In the genomic region with DNA sequence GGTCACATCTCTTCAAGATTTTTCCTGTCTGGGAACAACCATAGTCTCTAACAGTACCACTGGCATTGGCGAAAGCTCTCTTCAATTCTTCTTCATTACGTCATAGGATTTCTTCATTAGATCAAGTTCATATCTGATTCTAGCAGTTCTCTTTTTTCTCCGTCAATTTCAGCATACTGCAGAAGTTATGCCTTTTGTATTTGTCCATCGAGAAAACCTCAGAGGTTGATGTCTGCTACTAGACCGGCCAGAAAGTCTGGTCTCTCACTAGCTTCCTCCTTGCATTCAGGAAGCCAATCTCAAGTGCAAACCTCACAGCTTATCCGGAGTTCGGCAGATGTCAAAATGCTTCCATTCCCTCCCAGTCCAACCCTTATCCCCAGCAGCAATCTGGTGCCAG, we compare ENCODE assay signal across 10 cellular contexts. TPM values are rescaled to one million over a fixed set of nuclear protein-coding genes. Genes with fewer than 3 reads are reported as not detected.
DNase-seq lines count a peak whose midpoint lies in the region; ATAC-seq and TF ChIP-seq lines count a peak whose summit lies in the region.
"Had no signal": no experiment of that assay in that cellular context is flagged by ENCODE, and none has a peak within 500 bp of the region (broad histone marks: within the 10 kb centered on the region; RNA-seq: fewer than 3 reads in every experiment).

No MANE protein-coding gene starts in this region.

- no peak for TF ChIP-seq CTCF in heart left ventricle (IDR thresholded peaks at IDR 0.05)
- TF ChIP-seq CTCF in PC-3 (conservative IDR thresholded peaks at IDR 0.05; ENCODE audit: low read depth, low read length) = no peak

- POLR2A ChIA-PET in PC-3 (lab: Charles Lee; ENCODE audit: unreplicated experiment) = no interaction called here

- CTCF ChIA-PET in PC-3 (lab: Charles Lee) = no interaction called here

- no peaks in the 10 kb centered on the region for H3F3A ChIP-seq in PC-3 (ENCODE audit: low read length, unreplicated experiment)

- no peaks in the 10 kb centered on the region for H3K36me3 ChIP-seq in heart left ventricle
- no peaks in the 10 kb centered on the region for H3K36me3 ChIP-seq in PC-3 (ENCODE audit: low read depth, low read length)

- intact Hi-C loops in heart left ventricle (cut with DNase I) = loop anchor here in 2 of 10 donors (10.0 kb wide), 2 partner anchors 130 to 170 kb away; no protein-coding TSS in a partner anchor
- intact Hi-C loops in PC-3 (cut with micrococcal nuclease) = no loop called here

- H3K9ac ChIP-seq in PC-3 (ENCODE audit: low read length) = no peak overlapping the region

- no peak overlapping the region for H3K4me2 ChIP-seq in PC-3 (ENCODE audit: low read length)

- no peaks in the 10 kb centered on the region for H3K9me2 ChIP-seq in PC-3 (replicated peaks; ENCODE audit: low read length)

- ATAC-seq in GM19438 (IDR thresholded peaks at IDR 0.05; ENCODE audit: low read depth, unreplicated experiment) (peak; percentile 76), HG03460 (IDR thresholded peaks at IDR 0.05; ENCODE audit: unreplicated experiment) (peak; percentile 69), heart left ventricle (peak in 3 of 4 donors; percentile 51 to 65 (median 53)), PC-3 (no peak)
- ATAC-seq: HCT116 had no signal

- DNase-seq in AML-193 (lab: John Stamatoyannopoulos, UW) = peak; percentile 75 to 76
- peak in 1 of 5 donors; percentile 12 for DNase-seq in heart left ventricle
- no peak for DNase-seq in DMS153 (lab: John Stamatoyannopoulos, UW)
- no peak for DNase-seq in NCI-H2081 (lab: John Stamatoyannopoulos, UW)
- no peak for DNase-seq in RPMI8226
- DNase-seq in PC-3 = no peak

- H4K20me1 ChIP-seq in PC-3 (ENCODE audit: low read length) = no peaks in the 10 kb centered on the region

- H2AFZ ChIP-seq in PC-3 (ENCODE audit: low read length) = no peak overlapping the region

- peak overlapping the region in 5 of 12 donors; percentile 2 to 32 (median 24) for H3K4me3 ChIP-seq in heart left ventricle
- no peak overlapping the region for H3K4me3 ChIP-seq in PC-3 (ENCODE audit: low read length)

- H3K9me3 ChIP-seq in heart left ventricle (no peaks in the 10 kb centered on the region), PC-3 (ENCODE audit: low read length) (no peaks in the 10 kb centered on the region)

- H3K27ac ChIP-seq in heart left ventricle = peak overlapping the region in 6 of 12 donors; percentile 8 to 72 (median 20)
- H3K27ac ChIP-seq in PC-3 (ENCODE audit: low read length) = no peak overlapping the region
- H3K27ac ChIP-seq: C4-2B had no signal

- TF ChIP-seq POLR2A in heart left ventricle (IDR thresholded peaks at IDR 0.05) = no peak

- BruUV-seq in PC-3 (replicated peaks; lab: Mats Ljungman, UMichigan) = no TSS peak

- H3K4me1 ChIP-seq in heart left ventricle (peaks cover 0 to 17% (median 0%) of the 10 kb centered on the region in 12 donors), PC-3 (ENCODE audit: insufficient read depth, low read length) (peaks cover 11% of the 10 kb centered on the region; the same call in 1 of the 2 replicates)

- H3K79me2 ChIP-seq in PC-3 (ENCODE audit: low read length) = no peaks in the 10 kb centered on the region

- H3K27me3 ChIP-seq in heart left ventricle = no peaks in the 10 kb centered on the region
- no peaks in the 10 kb centered on the region for H3K27me3 ChIP-seq in PC-3 (ENCODE audit: low read length)

- 48 to 60% (median 51%) methylated on average over 7 of the region's 7 CpGs for WGBS in heart left ventricle, 4 donors

RNA-seq across cellular contexts. Expression of a gene that starts 56.6 kb away (rescaled TPM):
- total RNA-seq in heart left ventricle (under 1 TPM in 6 of 9 donors, not detected in 3; 0.07 to 0.75 (median 0.33) TPM), PC-3 (2014; rRNA removed) (0.15 TPM in 1 of 2 replicates, not detected in the other)
- polyA plus RNA-seq in heart left ventricle = not detected

Comparison
In these comparisons a context has a peak if more than half of its experiments do, and no peak if none do; other contexts are left out.
1. DNase-seq: peak in AML-193 (2 of 2); none in DMS153 (single experiment), NCI-H2081 (0 of 2), RPMI8226 (single experiment) and PC-3 (single experiment).